Comparison of ENCODE assay signal across 20 cellular contexts in the genomic region with DNA sequence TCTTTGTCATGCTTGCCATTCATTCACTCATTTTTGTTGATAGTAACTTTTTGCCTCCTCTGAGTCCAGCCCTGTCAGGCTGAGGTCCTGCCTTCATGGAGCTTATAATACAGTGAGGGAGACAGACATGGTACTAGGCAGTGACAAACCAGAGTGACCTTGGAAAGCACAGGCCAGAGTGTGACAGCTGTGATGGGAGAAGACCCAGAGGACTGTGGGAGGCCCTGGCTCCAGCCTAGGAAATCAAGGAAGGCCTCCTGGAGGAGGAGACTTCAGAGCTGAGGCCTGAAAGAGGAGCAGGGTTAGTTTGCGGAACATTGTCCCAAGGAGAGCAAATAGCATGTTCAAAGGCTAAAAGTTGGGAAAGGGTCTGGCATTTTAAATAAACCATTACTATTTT. TPM values are rescaled to one million over a fixed set of nuclear protein-coding genes. Genes with fewer than 3 reads are reported as not detected.
DNase-seq lines count a peak whose midpoint lies in the region; ATAC-seq and TF ChIP-seq lines count a peak whose summit lies in the region.
"Had no signal": no experiment of that assay in that cellular context is flagged by ENCODE, and none has a peak within 500 bp of the region (broad histone marks: within the 10 kb centered on the region; RNA-seq: fewer than 3 reads in every experiment).

No MANE protein-coding gene starts in this region.

- H3K4me1 Mint-ChIP-seq in glutamatergic neuron (ENCODE audit: low read depth, unreplicated experiment) (peaks cover 22% of the 10 kb centered on the region), type B pancreatic cell (ENCODE audit: unreplicated experiment) (peaks cover 33% of the 10 kb centered on the region)

- intact Hi-C loops in gastrocnemius medialis (cut with DNase I; ENCODE audit: low total_unique reads), result no loop called here

- TF ChIP-seq CTCF in glutamatergic neuron (IDR thresholded peaks at IDR 0.05; ENCODE audit: partially characterized antibody, unreplicated experiment) (no peak), osteoblast (IDR thresholded peaks at IDR 0.05; ENCODE audit: extremely low read depth, low read depth, low read length) (no peak), type B pancreatic cell (conservative IDR thresholded peaks at IDR 0.05) (no peak), gastrocnemius medialis (IDR thresholded peaks at IDR 0.05 in 4 of 5, conservative IDR thresholded peaks at IDR 0.05 in 1 of 5) (no peak), foreskin fibroblast (IDR thresholded peaks at IDR 0.05; ENCODE audit: low read depth, low read length) (no peak)

- no peak overlapping the region for H3K4me2 ChIP-seq in osteoblast (ENCODE audit: insufficient read depth, low read length)

- in situ Hi-C loops in gastrocnemius medialis (cut with MboI; ENCODE audit: low sequenced_read_pairs in 4 of 4), result no loop called here

- no peak for DNase-seq in glutamatergic neuron
- peak; percentile 22 for DNase-seq in osteoblast (ENCODE audit: insufficient read length, low spot score, missing footprints)
- no peak for DNase-seq in type B pancreatic cell (ENCODE audit: extremely low spot score, unreplicated experiment)
- DNase-seq in GDM1 (lab: John Stamatoyannopoulos, UW), result no peak
- DNase-seq in gastrocnemius medialis, result no peak
- no peak for DNase-seq in foreskin fibroblast
- DNase-seq: activated CD4-positive, alpha-beta T cell treated with anti-CD3 and anti-CD28 coated beads for 36 hours; activated CD8-positive, alpha-beta memory T cell treated with anti-CD3 and anti-CD28 coated beads, Interleukin-2, amount 50 U/mL, for 4 hours; activated naive CD4-positive, alpha-beta T cell treated with anti-CD3 and anti-CD28 coated beads, Interleukin-2, amount 10 ng/mL, durations not matched to agents 7 days and 5 days; AML-193; effector CD4-positive, alpha-beta T cell; NCI-H1436; NCI-H446 treated with DMSO at 0.1 percent for 48 hours; SHP77; stimulated activated CD4-positive, alpha-beta T cell treated with anti-CD3 and anti-CD28 coated beads, Interleukin-4, amount 100 ng/mL, for 24 hours had no signal

- H2AFZ ChIP-seq in osteoblast (ENCODE audit: low read length), result no peak overlapping the region

- H3K4me3 ChIP-seq in osteoblast (ENCODE audit: insufficient read depth, low read length) (no peak overlapping the region), gastrocnemius medialis (no peak overlapping the region), foreskin fibroblast (ENCODE audit: low read depth in 1 of 2, low read length in 2 of 2) (no peak overlapping the region)

- no peak for ATAC-seq in gastrocnemius medialis
- ATAC-seq: activated CD4-positive, alpha-beta T cell treated with anti-CD3 and anti-CD28 coated beads for 36 hours had no signal

- H3K9me3 Mint-ChIP-seq in glutamatergic neuron (ENCODE audit: unreplicated experiment), result peaks cover 7% of the 10 kb centered on the region
- no peaks in the 10 kb centered on the region for H3K9me3 Mint-ChIP-seq in type B pancreatic cell
- H3K9me3 Mint-ChIP-seq: activated naive CD4-positive, alpha-beta T cell treated with anti-CD3 and anti-CD28 coated beads, Interleukin-2, amount 10 ng/mL, durations not matched to agents 7 days and 5 days; T-helper 2 cell treated with Interferon-gamma antibody and Interleukin-4, amounts not matched to agents 5 μg/mL and 100 μg/mL, for 36 hours had no signal

- H3K9me3 ChIP-seq in osteoblast (ENCODE audit: low read depth, low read length), result no peaks in the 10 kb centered on the region
- H3K9me3 ChIP-seq in gastrocnemius medialis, result no peaks in the 10 kb centered on the region

- H3K27me3 ChIP-seq in osteoblast (ENCODE audit: insufficient read depth, low read length), result no peaks in the 10 kb centered on the region
- H3K27me3 ChIP-seq in gastrocnemius medialis, result no peaks in the 10 kb centered on the region

- peaks cover 81% of the 10 kb centered on the region for H3K79me2 ChIP-seq in osteoblast (ENCODE audit: insufficient read depth, low read length)

- H3K27ac ChIP-seq in angular gyrus (ENCODE audit: low read depth, low read length), result peak overlapping the region; percentile 94
- no peak overlapping the region for H3K27ac ChIP-seq in osteoblast (ENCODE audit: low read depth, low read length)
- H3K27ac ChIP-seq in gastrocnemius medialis, result no peak overlapping the region

- no peak for TF ChIP-seq POLR2A in gastrocnemius medialis (IDR thresholded peaks at IDR 0.05)

- H3K27me3 Mint-ChIP-seq in glutamatergic neuron (ENCODE audit: unreplicated experiment), result peaks cover 2% of the 10 kb centered on the region
- no peaks in the 10 kb centered on the region for H3K27me3 Mint-ChIP-seq in type B pancreatic cell
- H3K27me3 Mint-ChIP-seq: activated CD4-positive, alpha-beta T cell treated with anti-CD3 and anti-CD28 coated beads for 36 hours; activated naive CD4-positive, alpha-beta T cell treated with anti-CD3 and anti-CD28 coated beads, Interleukin-2, amount 10 ng/mL, durations not matched to agents 7 days and 5 days had no signal

- peak overlapping the region; percentile 52 for H3K4me3 Mint-ChIP-seq in glutamatergic neuron (ENCODE audit: unreplicated experiment)
- H3K4me3 Mint-ChIP-seq in type B pancreatic cell, result peak overlapping the region; percentile 37
- H3K4me3 Mint-ChIP-seq: activated CD4-positive, alpha-beta T cell treated with anti-CD3 and anti-CD28 coated beads for 36 hours; activated naive CD4-positive, alpha-beta T cell treated with anti-CD3 and anti-CD28 coated beads, Interleukin-2, amount 10 ng/mL, durations not matched to agents 7 days and 5 days; T-helper 2 cell treated with Interferon-gamma antibody and Interleukin-4, amounts not matched to agents 5 μg/mL and 100 μg/mL, for 36 hours had no signal

- H3K36me3 Mint-ChIP-seq in glutamatergic neuron (ENCODE audit: unreplicated experiment) (peaks cover 8% of the 10 kb centered on the region), type B pancreatic cell (peaks cover 12% of the 10 kb centered on the region)
- H3K36me3 Mint-ChIP-seq: activated naive CD4-positive, alpha-beta T cell treated with anti-CD3 and anti-CD28 coated beads, Interleukin-2, amount 10 ng/mL, durations not matched to agents 7 days and 5 days had no signal

- H4K20me1 ChIP-seq in osteoblast (ENCODE audit: insufficient read depth, low read length), result peaks cover 33% of the 10 kb centered on the region

- H3K36me3 ChIP-seq in osteoblast (ENCODE audit: insufficient read depth, low read length) (no peaks in the 10 kb centered on the region), gastrocnemius medialis (no peaks in the 10 kb centered on the region)

- no peak overlapping the region for H3K27ac Mint-ChIP-seq in glutamatergic neuron (ENCODE audit: unreplicated experiment)
- peak overlapping the region; percentile 64 for H3K27ac Mint-ChIP-seq in type B pancreatic cell
- H3K27ac Mint-ChIP-seq: activated CD4-positive, alpha-beta T cell treated with anti-CD3 and anti-CD28 coated beads for 36 hours; activated naive CD4-positive, alpha-beta T cell treated with anti-CD3 and anti-CD28 coated beads, Interleukin-2, amount 10 ng/mL, durations not matched to agents 7 days and 5 days; T-helper 2 cell treated with Interferon-gamma antibody and Interleukin-4, amounts not matched to agents 5 μg/mL and 100 μg/mL, for 36 hours had no signal

- H3K4me1 ChIP-seq in osteoblast (ENCODE audit: insufficient read depth, low read length), result no peaks in the 10 kb centered on the region
- H3K4me1 ChIP-seq in gastrocnemius medialis, result peaks cover 0 to 5% of the 10 kb centered on the region in 2 donors

RNA-seq across cellular contexts. Expression of a gene that starts 20.5 kb away (rescaled TPM):
- 52.5 TPM for total RNA-seq in glutamatergic neuron (ENCODE audit: unreplicated experiment)
- total RNA-seq in osteoblast, result 6.8 and 9.4 TPM in 2 replicates
- 52.1 and 64.3 TPM in 2 replicates for total RNA-seq in type B pancreatic cell (ENCODE audit: low replicate concordance)
- total RNA-seq in gastrocnemius medialis, result 10 to 100 TPM in 1 of 4 donors, 1 to 10 TPM in 3; 4.7 to 11.7 (median 8.3) TPM

RNA-seq across cellular contexts. Expression of a gene that starts 50.7 kb away (rescaled TPM):
- 0.61 TPM for total RNA-seq in glutamatergic neuron (ENCODE audit: unreplicated experiment)
- not detected in 2 replicates for total RNA-seq in osteoblast
- 19.0 and 22.6 TPM in 2 replicates for total RNA-seq in type B pancreatic cell (ENCODE audit: low replicate concordance)
- total RNA-seq in gastrocnemius medialis, result not detected
- total RNA-seq: activated CD4-positive, alpha-beta T cell treated with anti-CD3 and anti-CD28 coated beads for 36 hours; lung microvascular endothelial cell; skeletal muscle tissue had no signal

RNA-seq across cellular contexts. Expression of a gene that starts 58.0 kb away (rescaled TPM):
- total RNA-seq in glutamatergic neuron (ENCODE audit: unreplicated experiment) (not detected), osteoblast (not detected in 2 replicates), type B pancreatic cell (ENCODE audit: low replicate concordance) (not detected in 2 replicates), gastrocnemius medialis (not detected)
- total RNA-seq: activated CD4-positive, alpha-beta T cell treated with anti-CD3 and anti-CD28 coated beads for 36 hours; bronchial epithelial cell; lung microvascular endothelial cell; skeletal muscle tissue had no signal

Comparison
In these comparisons a context has a peak if more than half of its experiments do, and no peak if none do; other contexts are left out.
1. RNA of a gene that starts 50.7 kb away (total RNA-seq): 19.0 to 22.6 TPM in type B pancreatic cell; 0.61 TPM in glutamatergic neuron (single experiment), not detected in osteoblast and not detected in gastrocnemius medialis; every median in the first group is over 10 times any median in the second.